ENCODE assay signal across 19 cellular contexts in the genomic region with DNA sequence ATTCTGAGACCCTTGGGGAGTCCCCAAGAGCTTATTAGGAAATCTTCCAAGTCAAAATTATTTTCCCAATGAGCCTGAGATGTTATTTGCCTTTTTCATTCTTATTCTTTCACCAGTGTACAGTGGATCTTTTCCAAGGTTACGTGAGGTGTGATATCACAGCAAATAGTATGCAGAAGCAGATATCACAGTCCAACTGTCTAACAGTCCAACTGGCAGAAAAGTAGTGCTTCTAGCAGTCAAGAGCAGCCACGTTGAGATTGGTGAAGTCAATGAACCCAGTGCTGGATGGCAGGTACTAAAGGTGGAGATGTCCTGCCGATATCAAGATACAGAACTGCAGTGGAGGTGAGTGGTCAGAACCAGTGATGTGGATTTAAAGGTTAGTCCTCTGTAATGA.
"Had no signal": no experiment of that assay in that cellular context is flagged by ENCODE, and none has a peak within 500 bp of the region (broad histone marks: within the 10 kb centered on the region; RNA-seq: fewer than 3 reads in every experiment).

No MANE protein-coding gene starts in this region.

- H3K36me3 ChIP-seq: SJSA1 had no signal

- H3K9me3 ChIP-seq: SJSA1 had no signal

- DNase-seq: IMR-90, Kasumi-1, KG1, MM.1S, NCI-H1092 treated with DMSO at 0.1 percent for 48 hours, NCI-H1436, NCI-H187, NCI-H2029, NCI-H2171 treated with DMSO at 0.1 percent for 48 hours, NCI-H345, NCI-H446 treated with DMSO at 0.1 percent for 48 hours, NCI-H510A treated with DMSO at 0.1 percent for 48 hours, NCI-H526, NCI-H82, Right ventricle myocardium superior, RPMI8226, SIG-M5 had no signal

- H3K4me1 ChIP-seq: SJSA1 had no signal

- H3K4me3 ChIP-seq: SJSA1, SK-N-MC had no signal

- H3K27ac ChIP-seq: SJSA1, SK-N-MC had no signal
